Comparison of ENCODE assay signal across 9 cellular contexts in genomic region chr12:30691122-30691879, GRCh38. TPM values are rescaled to one million over a fixed set of nuclear protein-coding genes. Genes with fewer than 3 reads are reported as not detected.
DNase-seq lines count a peak whose midpoint lies in the region; ATAC-seq and TF ChIP-seq lines count a peak whose summit lies in the region.
"Had no signal": no experiment of that assay in that cellular context is flagged by ENCODE, and none has a peak within 500 bp of the region (broad histone marks: within the 10 kb centered on the region; RNA-seq: fewer than 3 reads in every experiment).

No MANE protein-coding gene starts in this region.

- DNase-seq in BJ (ENCODE audit: low read depth) (peak; percentile 24), LHCN-M2 (ENCODE audit: low read depth) (peak; percentile 90), astrocyte of the spinal cord (ENCODE audit: low read depth, low spot score) (peak; percentile 66), kidney glomerular epithelial cell (lab: John Stamatoyannopoulos, UW) (peak; percentile 32), cerebellar cortex (ENCODE audit: low spot score) (no peak), NCI-H187 (lab: John Stamatoyannopoulos, UW) (no peak)
- no peak for DNase-seq in activated CD4-positive, alpha-beta T cell treated with anti-CD3 and anti-CD28 coated beads for 48 hours
- DNase-seq: stimulated activated CD4-positive, alpha-beta T cell treated with anti-CD3 and anti-CD28 coated beads, Interleukin-12 subunit alpha, Interleukin-12 subunit beta, amount 100 ng/mL, for 4 hours had no signal

- H3K4me3 ChIP-seq in BJ (ENCODE audit: low read depth, low read length) (no peak overlapping the region), astrocyte of the spinal cord (ENCODE audit: low read depth, low read length) (no peak overlapping the region)

- no peak for TF ChIP-seq CTCF in BJ (IDR thresholded peaks at IDR 0.05; ENCODE audit: insufficient read depth, low read depth, low read length)
- TF ChIP-seq CTCF in astrocyte of the spinal cord (IDR thresholded peaks at IDR 0.05; ENCODE audit: low read depth, low read length): no peak

- CTCF ChIA-PET in BJ (lab: Yijun Ruan, JAX): interaction anchor here (0.7 to 1.4 kb wide), 2 partner anchors 11 to 105 kb away, joined by 3 read pairs; no protein-coding TSS in a partner anchor

- no peaks in the 10 kb centered on the region for H3K27me3 ChIP-seq in BJ (ENCODE audit: control insufficient read depth, insufficient read depth, low read length)

- in situ Hi-C loops in astrocyte of the spinal cord (cut with HindIII; ENCODE audit: low sequenced_read_pairs): no loop called here

- no peak for ATAC-seq in HG02642 (IDR thresholded peaks at IDR 0.05; ENCODE audit: poor library complexity, unreplicated experiment)

- H3K36me3 ChIP-seq in BJ (ENCODE audit: control insufficient read depth, insufficient read depth, low read length): no peaks in the 10 kb centered on the region

- POLR2A ChIA-PET in BJ (lab: Charles Lee): no interaction called here

RNA-seq across cellular contexts. Expression of gene IPO8, which starts 4.4 kb away (rescaled TPM):
- 6.8 and 12.2 TPM in 2 replicates for polyA plus RNA-seq in BJ (2011; rRNA removed)
- 13.8 and 21.8 TPM in 2 replicates for polyA minus RNA-seq in BJ (2011; rRNA and poly(A)+ RNA removed)
- 24.4 and 35.6 TPM in 2 replicates for total RNA-seq in LHCN-M2 (2014; rRNA removed)
- polyA plus RNA-seq in LHCN-M2 (2012): 14.4 TPM

Comparison
In these comparisons a context has a peak if more than half of its experiments do, and no peak if none do; other contexts are left out.
1. DNase-seq: peak in BJ (single experiment), LHCN-M2 (single experiment), astrocyte of the spinal cord (single experiment) and kidney glomerular epithelial cell (single experiment); none in activated CD4-positive, alpha-beta T cell treated with anti-CD3 and anti-CD28 coated beads for 48 hours (single experiment), cerebellar cortex (single experiment) and NCI-H187 (0 of 2).